ENCODE assay signal across 19 cellular contexts in the genomic region with DNA sequence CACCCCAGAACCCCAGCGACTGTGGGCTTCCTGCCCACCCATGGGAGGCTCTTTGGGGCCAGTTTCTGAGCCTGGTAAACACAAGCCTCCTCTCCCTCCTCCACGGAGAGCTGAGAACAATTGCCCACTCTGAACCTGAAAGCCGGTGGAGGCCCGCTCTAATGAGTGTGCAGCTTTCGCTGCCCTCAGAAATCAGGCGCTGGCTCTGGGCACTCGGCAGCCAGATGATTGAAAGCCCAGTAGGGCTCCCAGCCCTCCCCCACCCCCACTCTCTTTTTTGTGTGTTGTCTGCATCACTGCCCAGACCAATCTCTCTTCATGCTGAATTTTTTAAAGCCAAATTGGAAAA.
DNase-seq lines count a peak whose midpoint lies in the region; ATAC-seq and TF ChIP-seq lines count a peak whose summit lies in the region.
"Had no signal": no experiment of that assay in that cellular context is flagged by ENCODE, and none has a peak within 500 bp of the region (broad histone marks: within the 10 kb centered on the region; RNA-seq: fewer than 3 reads in every experiment).

No MANE protein-coding gene starts in this region.

- H3K27me3 ChIP-seq in stomach = no peaks in the 10 kb centered on the region
- no peaks in the 10 kb centered on the region for H3K27me3 ChIP-seq in naive thymus-derived CD4-positive, alpha-beta T cell (ENCODE audit: control insufficient read depth in 2 of 2, insufficient read depth in 2 of 2, low read length in 2 of 2)
- H3K27me3 ChIP-seq: MG63 had no signal

- ATAC-seq in naive thymus-derived CD4-positive, alpha-beta T cell = no peak
- no peak for ATAC-seq in GM18517 (IDR thresholded peaks at IDR 0.05; ENCODE audit: unreplicated experiment)
- ATAC-seq: activated CD4-positive, alpha-beta T cell treated with anti-CD3 and anti-CD28 coated beads for 36 hours; left ventricle myocardium superior had no signal

- no peak for TF ChIP-seq EP300 in stomach (IDR thresholded peaks at IDR 0.05)

- H3K27me3 Mint-ChIP-seq in mesothelial cell of epicardium (ENCODE audit: low read depth) = no peaks in the 10 kb centered on the region
- H3K27me3 Mint-ChIP-seq in naive thymus-derived CD4-positive, alpha-beta T cell = peaks cover 0 to 5% (median 0%) of the 10 kb centered on the region in 5 donors
- H3K27me3 Mint-ChIP-seq: activated CD4-positive, alpha-beta T cell treated with anti-CD3 and anti-CD28 coated beads for 36 hours; CD4-positive, alpha-beta T cell had no signal

- H3K36me3 ChIP-seq in stomach = no peaks in the 10 kb centered on the region
- H3K36me3 ChIP-seq in naive thymus-derived CD4-positive, alpha-beta T cell (ENCODE audit: control insufficient read depth in 2 of 3, insufficient read depth in 3 of 3, low read length in 3 of 3) = no peaks in the 10 kb centered on the region
- H3K36me3 ChIP-seq: brain microvascular endothelial cell, MG63, neutrophil had no signal

- CTCF ChIA-PET in naive thymus-derived CD4-positive, alpha-beta T cell (lab: Charles Lee) = no interaction called here

- in situ Hi-C loops in ACHN (cut with HindIII; ENCODE audit: low pct_ligation_motif_present, low pct_unique_long_range_greater_than_20kb, low sequenced_read_pairs) = no loop called here

- H3K27ac ChIP-seq in stomach = peak overlapping the region in 3 of 5 donors; percentile 63 to 66 (median 66)
- H3K27ac ChIP-seq in naive thymus-derived CD4-positive, alpha-beta T cell (ENCODE audit: low read depth, low read length) = no peak overlapping the region
- H3K27ac ChIP-seq: brain microvascular endothelial cell, neutrophil had no signal

- H3K4me1 ChIP-seq in stomach = peaks cover 0 to 27% (median 13%) of the 10 kb centered on the region in 4 donors
- no peaks in the 10 kb centered on the region for H3K4me1 ChIP-seq in naive thymus-derived CD4-positive, alpha-beta T cell (ENCODE audit: control insufficient read depth in 2 of 2, insufficient read depth in 2 of 2, low read length in 2 of 2)

- no peak overlapping the region for H3K4me3 Mint-ChIP-seq in mesothelial cell of epicardium
- H3K4me3 Mint-ChIP-seq in naive thymus-derived CD4-positive, alpha-beta T cell = no peak overlapping the region
- H3K4me3 Mint-ChIP-seq: activated CD4-positive, alpha-beta T cell treated with anti-CD3 and anti-CD28 coated beads for 36 hours; activated naive CD4-positive, alpha-beta T cell treated with anti-CD3 and anti-CD28 coated beads for 36 hours; CD4-positive, alpha-beta T cell had no signal

- H3K4me1 Mint-ChIP-seq in mesothelial cell of epicardium = peaks cover 64% of the 10 kb centered on the region
- H3K4me1 Mint-ChIP-seq in naive thymus-derived CD4-positive, alpha-beta T cell = no peaks in the 10 kb centered on the region
- H3K4me1 Mint-ChIP-seq: activated CD4-positive, alpha-beta T cell treated with anti-CD3 and anti-CD28 coated beads for 36 hours had no signal

- peaks cover 1% of the 10 kb centered on the region for H3K36me3 Mint-ChIP-seq in mesothelial cell of epicardium
- H3K36me3 Mint-ChIP-seq in naive thymus-derived CD4-positive, alpha-beta T cell = peaks cover 0 to under 1% (median 0%) of the 10 kb centered on the region in 5 donors

- no peak overlapping the region for H3K4me3 ChIP-seq in stomach
- no peak overlapping the region for H3K4me3 ChIP-seq in naive thymus-derived CD4-positive, alpha-beta T cell (ENCODE audit: low read length)
- H3K4me3 ChIP-seq: MG63 had no signal

- no peaks in the 10 kb centered on the region for H3K9me3 ChIP-seq in stomach
- no peaks in the 10 kb centered on the region for H3K9me3 ChIP-seq in naive thymus-derived CD4-positive, alpha-beta T cell (ENCODE audit: control insufficient read depth in 2 of 3, low read length in 3 of 3)
- H3K9me3 ChIP-seq: MG63, neutrophil had no signal

- H3K27ac Mint-ChIP-seq in mesothelial cell of epicardium = peak overlapping the region; percentile 92
- H3K27ac Mint-ChIP-seq in naive thymus-derived CD4-positive, alpha-beta T cell = no peak overlapping the region
- H3K27ac Mint-ChIP-seq: activated CD4-positive, alpha-beta T cell treated with anti-CD3 and anti-CD28 coated beads for 36 hours; activated naive CD4-positive, alpha-beta T cell treated with anti-CD3 and anti-CD28 coated beads for 36 hours; CD4-positive, alpha-beta T cell had no signal

- intact Hi-C loops in stomach (cut with DNase I; ENCODE audit: low total_unique reads) = no loop called here
- intact Hi-C loops in naive thymus-derived CD4-positive, alpha-beta T cell (cut with micrococcal nuclease) = no loop called here

- POLR2A ChIA-PET in naive thymus-derived CD4-positive, alpha-beta T cell (lab: Charles Lee) = no interaction called here

- 56 to 72% (median 63%) methylated on average over 7 of the region's 7 CpGs for WGBS in stomach, 5 donors

- H3K9me3 Mint-ChIP-seq in mesothelial cell of epicardium = no peaks in the 10 kb centered on the region
- H3K9me3 Mint-ChIP-seq in naive thymus-derived CD4-positive, alpha-beta T cell = peaks cover 0 to 10% (median 1%) of the 10 kb centered on the region in 11 donors
- H3K9me3 Mint-ChIP-seq: CD4-positive, alpha-beta T cell had no signal

- TF ChIP-seq CTCF in mesothelial cell of epicardium (IDR thresholded peaks at IDR 0.05; ENCODE audit: unreplicated experiment) = no peak
- no peak for TF ChIP-seq CTCF in stomach (IDR thresholded peaks at IDR 0.05)

- DNase-seq in NCI-H146 (lab: John Stamatoyannopoulos, UW) = peak; percentile 3
- no peak for DNase-seq in NCI-H146 treated with DMSO at 0.1 percent for 48 hours (lab: John Stamatoyannopoulos, UW; ENCODE audit: unreplicated experiment)
- peak; percentile 55 for DNase-seq in astrocyte of the hippocampus (ENCODE audit: low read depth, low spot score)
- DNase-seq in mesothelial cell of epicardium (ENCODE audit: low spot score in 2 of 2, unreplicated experiment in 2 of 2) = no peak
- DNase-seq in stomach = no peak
- no peak for DNase-seq in naive thymus-derived CD4-positive, alpha-beta T cell
- DNase-seq in ACHN = no peak
- DNase-seq: activated CD4-positive, alpha-beta T cell treated with anti-CD3 and anti-CD28 coated beads for 36 hours; activated naive CD4-positive, alpha-beta T cell treated with anti-CD3 and anti-CD28 coated beads for 36 hours; activated T-cell treated with anti-CD3 and anti-CD28 coated beads for 4 hours; brain microvascular endothelial cell; CD4-positive, alpha-beta T cell; left ventricle myocardium superior; MG63; SIG-M5; stimulated activated CD4-positive, alpha-beta T cell treated with anti-CD3 and anti-CD28 coated beads, Interleukin-4, amount 100 ng/mL, for 24 hours; T1000 had no signal

- TF ChIP-seq POLR2A in stomach (IDR thresholded peaks at IDR 0.05) = no peak

Comparison
In these comparisons a context has a peak if more than half of its experiments do, and no peak if none do; other contexts are left out.
1. DNase-seq: peak in NCI-H146 (single experiment) and astrocyte of the hippocampus (single experiment); none in NCI-H146 treated with DMSO at 0.1 percent for 48 hours (single experiment), mesothelial cell of epicardium (0 of 2), stomach (single experiment), naive thymus-derived CD4-positive, alpha-beta T cell (0 of 9) and ACHN (single experiment).